ENCODE assay signal across 9 cellular contexts in the genomic region with DNA sequence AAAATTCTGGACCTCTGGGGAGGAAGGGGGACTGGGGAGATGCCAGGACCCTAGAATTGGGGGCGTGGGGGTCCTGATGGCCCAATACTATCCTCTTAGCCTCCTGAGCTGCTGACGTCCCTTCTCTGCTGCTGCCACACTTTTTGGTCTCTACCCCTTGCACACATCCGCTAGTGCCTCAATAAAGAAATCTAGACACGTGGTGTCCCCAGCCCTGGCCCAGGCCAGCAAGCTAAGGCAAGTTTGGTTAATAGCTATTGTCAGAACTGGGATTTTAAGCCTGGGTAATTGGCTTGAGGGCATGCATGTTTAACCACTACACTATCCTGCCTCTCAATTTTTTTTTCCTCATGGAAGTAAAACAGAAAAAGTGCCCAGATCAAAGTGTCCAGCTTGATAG. TPM values are rescaled to one million over a fixed set of nuclear protein-coding genes. Genes with fewer than 3 reads are reported as not detected.
DNase-seq lines count a peak whose midpoint lies in the region; ATAC-seq and TF ChIP-seq lines count a peak whose summit lies in the region.
"Had no signal": no experiment of that assay in that cellular context is flagged by ENCODE, and none has a peak within 500 bp of the region (broad histone marks: within the 10 kb centered on the region; RNA-seq: fewer than 3 reads in every experiment).

No MANE protein-coding gene starts in this region.

- H3K27ac Mint-ChIP-seq in activated naive CD8-positive, alpha-beta T cell treated with anti-CD3 and anti-CD28 coated beads for 36 hours = peak overlapping the region; percentile 99
- peak overlapping the region; percentile 99 to 100 for H3K27ac Mint-ChIP-seq in natural killer cell treated with Interleukin-12 subunit alpha and Interleukin-12 subunit beta and Interleukin-15 and Interleukin-18, amount 100 ng/mL, for 72 hours

- H3K4me1 Mint-ChIP-seq in activated naive CD8-positive, alpha-beta T cell treated with anti-CD3 and anti-CD28 coated beads for 36 hours = peaks cover 40% of the 10 kb centered on the region
- peaks cover 41 to 42% of the 10 kb centered on the region in 2 donors for H3K4me1 Mint-ChIP-seq in natural killer cell treated with Interleukin-12 subunit alpha and Interleukin-12 subunit beta and Interleukin-15 and Interleukin-18, amount 100 ng/mL, for 72 hours (ENCODE audit: low read depth in 2 of 2)

- peak in 1 of 2 donors; percentile 71 for ATAC-seq in natural killer cell treated with Interleukin-12 subunit alpha and Interleukin-12 subunit beta and Interleukin-15 and Interleukin-18, amount 100 ng/mL, for 72 hours
- ATAC-seq in HG02938 (IDR thresholded peaks at IDR 0.05; ENCODE audit: unreplicated experiment) (no peak), GM18858 (IDR thresholded peaks at IDR 0.05; ENCODE audit: unreplicated experiment) (no peak)

- peaks cover 24% of the 10 kb centered on the region for H3K9me3 Mint-ChIP-seq in activated naive CD8-positive, alpha-beta T cell treated with anti-CD3 and anti-CD28 coated beads for 36 hours
- H3K9me3 Mint-ChIP-seq in natural killer cell treated with Interleukin-12 subunit alpha and Interleukin-12 subunit beta and Interleukin-15 and Interleukin-18, amount 100 ng/mL, for 72 hours = peaks cover 7% of the 10 kb centered on the region

- H3K27me3 Mint-ChIP-seq in activated naive CD8-positive, alpha-beta T cell treated with anti-CD3 and anti-CD28 coated beads for 36 hours = no peaks in the 10 kb centered on the region
- H3K27me3 Mint-ChIP-seq in natural killer cell treated with Interleukin-12 subunit alpha and Interleukin-12 subunit beta and Interleukin-15 and Interleukin-18, amount 100 ng/mL, for 72 hours = no peaks in the 10 kb centered on the region

- peaks cover 30% of the 10 kb centered on the region for H3K9me3 ChIP-seq in KOPT-K1 (ENCODE audit: insufficient read depth, low read length, poor library complexity, severe bottlenecking)

- peak overlapping the region; percentile 88 for H3K4me3 ChIP-seq in GM12875 (ENCODE audit: low read depth, low read length)
- H3K4me3 ChIP-seq: cardiac muscle cell had no signal

- 0 out of 2 replicates have a peak, but pooled peaks cover 2% of the 10 kb centered on the region for H3K36me3 ChIP-seq in KOPT-K1 (ENCODE audit: insufficient read depth, low read length)
- H3K36me3 ChIP-seq: cardiac muscle cell had no signal

- H3K27ac ChIP-seq in KOPT-K1 (ENCODE audit: low read depth, low read length, poor library complexity, severe bottlenecking) = peak overlapping the region; percentile 91
- H3K27ac ChIP-seq: cardiac muscle cell had no signal

- H3K36me3 Mint-ChIP-seq in activated naive CD8-positive, alpha-beta T cell treated with anti-CD3 and anti-CD28 coated beads for 36 hours = peaks cover 59% of the 10 kb centered on the region
- peaks cover 34% of the 10 kb centered on the region for H3K36me3 Mint-ChIP-seq in natural killer cell treated with Interleukin-12 subunit alpha and Interleukin-12 subunit beta and Interleukin-15 and Interleukin-18, amount 100 ng/mL, for 72 hours

- H3K4me3 Mint-ChIP-seq in activated naive CD8-positive, alpha-beta T cell treated with anti-CD3 and anti-CD28 coated beads for 36 hours = peak overlapping the region; percentile 83
- peak overlapping the region; percentile 86 for H3K4me3 Mint-ChIP-seq in natural killer cell treated with Interleukin-12 subunit alpha and Interleukin-12 subunit beta and Interleukin-15 and Interleukin-18, amount 100 ng/mL, for 72 hours

- peak; percentile 48 for DNase-seq in activated naive CD8-positive, alpha-beta T cell treated with anti-CD3 and anti-CD28 coated beads for 36 hours
- no peak for DNase-seq in natural killer cell treated with Interleukin-12 subunit alpha and Interleukin-12 subunit beta and Interleukin-15 and Interleukin-18, amount 100 ng/mL, for 72 hours (ENCODE audit: low spot score)
- DNase-seq in DMS153 treated with DMSO at 0.1 percent for 48 hours (lab: John Stamatoyannopoulos, UW; ENCODE audit: unreplicated experiment) (no peak), NCI-H2107 treated with DMSO at 0.1 percent for 48 hours (lab: John Stamatoyannopoulos, UW; ENCODE audit: unreplicated experiment) (no peak)

- no peak for TF ChIP-seq CTCF in GM12875 (IDR thresholded peaks at IDR 0.05; ENCODE audit: borderline replicate concordance, insufficient read depth, low read depth, low read length)

RNA-seq across cellular contexts. Expression of a gene that starts 1.0 kb away (rescaled TPM):
- 100 to 1,000 TPM; 122 TPM for total RNA-seq in activated naive CD8-positive, alpha-beta T cell treated with anti-CD3 and anti-CD28 coated beads for 36 hours
- 10 to 100 TPM; 59.2 to 69.7 TPM for total RNA-seq in natural killer cell treated with Interleukin-12 subunit alpha and Interleukin-12 subunit beta and Interleukin-15 and Interleukin-18, amount 100 ng/mL, for 72 hours
- total RNA-seq: cardiac muscle cell had no signal

RNA-seq across cellular contexts. Expression of a gene that starts 41.0 kb away (rescaled TPM):
- 10 to 100 TPM; 37.4 to 39.8 TPM for total RNA-seq in activated naive CD8-positive, alpha-beta T cell treated with anti-CD3 and anti-CD28 coated beads for 36 hours
- 10 to 100 TPM; 20.1 to 22.5 TPM for total RNA-seq in natural killer cell treated with Interleukin-12 subunit alpha and Interleukin-12 subunit beta and Interleukin-15 and Interleukin-18, amount 100 ng/mL, for 72 hours
